ENCODE assay signal across 8 cellular contexts in the genomic region with DNA sequence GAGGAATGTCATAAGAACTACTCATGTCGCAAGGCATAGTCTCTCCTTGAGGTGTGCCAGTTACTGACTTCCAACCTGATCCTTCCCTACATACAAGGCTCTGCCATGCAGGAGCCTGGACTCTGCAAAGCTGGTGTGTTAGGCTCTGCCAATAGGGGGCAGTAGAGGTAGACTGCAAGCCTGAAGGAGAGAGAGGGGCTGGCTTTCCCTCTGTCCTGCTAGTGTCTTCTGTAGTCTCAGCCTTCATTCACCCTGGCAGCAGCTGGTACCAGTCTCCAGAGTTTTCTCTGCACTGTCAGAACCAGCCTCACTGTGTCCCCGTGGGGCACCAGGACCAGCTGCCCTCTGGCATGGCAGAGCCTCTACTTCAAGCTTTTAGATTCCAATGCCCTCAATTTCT. TPM values are rescaled to one million over a fixed set of nuclear protein-coding genes. Genes with fewer than 3 reads are reported as not detected.
A peak's percentile ranks its signal among the peaks of the same experiment; 100 is the strongest.
DNase-seq lines count a peak whose midpoint lies in the region; ATAC-seq and TF ChIP-seq lines count a peak whose summit lies in the region.

No MANE protein-coding gene starts in this region.

- no peaks in the 10 kb centered on the region for H3K4me1 Mint-ChIP-seq in activated CD4-positive, alpha-beta T cell treated with anti-CD3 and anti-CD28 coated beads, Interleukin-2, amount 10 ng/mL, durations not matched to agents 7 days and 5 days
- H3K4me1 Mint-ChIP-seq in CD4-positive, alpha-beta T cell (ENCODE audit: low read depth) = no peaks in the 10 kb centered on the region

- no peaks in the 10 kb centered on the region for H3K9me3 Mint-ChIP-seq in activated CD4-positive, alpha-beta T cell treated with anti-CD3 and anti-CD28 coated beads, Interleukin-2, amount 10 ng/mL, durations not matched to agents 7 days and 5 days
- H3K9me3 Mint-ChIP-seq in CD4-positive, alpha-beta T cell = no peaks in the 10 kb centered on the region

- no peak overlapping the region for H3K27ac ChIP-seq in CD4-positive, alpha-beta T cell (ENCODE audit: low read depth, low read length)

- H3K4me3 Mint-ChIP-seq in activated CD4-positive, alpha-beta T cell treated with anti-CD3 and anti-CD28 coated beads, Interleukin-2, amount 10 ng/mL, durations not matched to agents 7 days and 5 days = no peak overlapping the region
- no peak overlapping the region for H3K4me3 Mint-ChIP-seq in CD4-positive, alpha-beta T cell

- no peak for ATAC-seq in CD4-positive, alpha-beta T cell (ENCODE audit: poor library complexity)

- no peaks in the 10 kb centered on the region for H3K9me3 ChIP-seq in CD4-positive, alpha-beta T cell (ENCODE audit: control insufficient read depth, low read length)

- no peaks in the 10 kb centered on the region for H3K36me3 Mint-ChIP-seq in activated CD4-positive, alpha-beta T cell treated with anti-CD3 and anti-CD28 coated beads, Interleukin-2, amount 10 ng/mL, durations not matched to agents 7 days and 5 days (ENCODE audit: low read depth)
- H3K36me3 Mint-ChIP-seq in CD4-positive, alpha-beta T cell (ENCODE audit: low read depth) = no peaks in the 10 kb centered on the region

- H3K27me3 Mint-ChIP-seq in activated CD4-positive, alpha-beta T cell treated with anti-CD3 and anti-CD28 coated beads, Interleukin-2, amount 10 ng/mL, durations not matched to agents 7 days and 5 days = peaks cover 5% of the 10 kb centered on the region
- peaks cover 5% of the 10 kb centered on the region for H3K27me3 Mint-ChIP-seq in CD4-positive, alpha-beta T cell

- DNase-seq in AG04449 (ENCODE audit: low read depth, low spot score) = no peak
- no peak for DNase-seq in GM13977 (ENCODE audit: low spot score)
- DNase-seq in activated CD4-positive, alpha-beta T cell treated with anti-CD3 and anti-CD28 coated beads, Interleukin-2, amount 10 ng/mL, durations not matched to agents 7 days and 5 days = peak; percentile 27
- peak; percentile 83 for DNase-seq in iPS-NIHi7 (ENCODE audit: extremely low spot score)
- no peak for DNase-seq in GM03348 (ENCODE audit: low spot score)
- DNase-seq in COLO829 (ENCODE audit: low spot score) = no peak
- no peak for DNase-seq in mucosa of gallbladder (ENCODE audit: low spot score)
- no peak for DNase-seq in CD4-positive, alpha-beta T cell

- no peaks in the 10 kb centered on the region for H3K27me3 ChIP-seq in CD4-positive, alpha-beta T cell (ENCODE audit: control insufficient read depth, insufficient read depth, low read length)

- H3K4me3 ChIP-seq in AG04449 (ENCODE audit: low read depth, low read length) = no peak overlapping the region

- in situ Hi-C loops in GM13977 (cut with MboI; ENCODE audit: low pct_unique_long_range_greater_than_20kb, low sequenced_read_pairs, unreplicated experiment) = no loop called here

- no peak overlapping the region for H3K27ac Mint-ChIP-seq in activated CD4-positive, alpha-beta T cell treated with anti-CD3 and anti-CD28 coated beads, Interleukin-2, amount 10 ng/mL, durations not matched to agents 7 days and 5 days
- no peak overlapping the region for H3K27ac Mint-ChIP-seq in CD4-positive, alpha-beta T cell

- CTCF ChIA-PET in AG04449 (lab: Yijun Ruan, JAX) = interaction anchor here (1.1 to 1.4 kb wide), 3 partner anchors 13 to 32 kb away, joined by 3 read pairs; no protein-coding TSS in a partner anchor
- CTCF ChIA-PET in activated CD4-positive, alpha-beta T cell treated with anti-CD3 and anti-CD28 coated beads, Interleukin-2, amount 10 ng/mL, durations not matched to agents 7 days and 5 days (lab: Charles Lee) = no interaction called here
- CTCF ChIA-PET in CD4-positive, alpha-beta T cell (lab: Charles Lee) = interaction anchor here (0.7 kb wide), 1 partner anchor 661 kb away, joined by 3 read pairs; no protein-coding TSS in a partner anchor

- POLR2A ChIA-PET in AG04449 (lab: Yijun Ruan, JAX) = interaction anchor here (0.6 kb wide), 1 partner anchor 37 kb away, joined by 3 read pairs; no protein-coding TSS in a partner anchor
- POLR2A ChIA-PET in activated CD4-positive, alpha-beta T cell treated with anti-CD3 and anti-CD28 coated beads, Interleukin-2, amount 10 ng/mL, durations not matched to agents 7 days and 5 days (lab: Charles Lee) = interaction anchor here (0.7 kb wide), 1 partner anchor 309 kb away, joined by 3 read pairs; no protein-coding TSS in a partner anchor
- POLR2A ChIA-PET in CD4-positive, alpha-beta T cell (lab: Charles Lee) = no interaction called here

- intact Hi-C loops in CD4-positive, alpha-beta T cell (cut with DNase I, micrococcal nuclease) = no loop called here

- TF ChIP-seq CTCF in AG04449 (IDR thresholded peaks at IDR 0.05; ENCODE audit: insufficient read depth, low read length, missing control alignments) (peak; percentile 35), GM13977 (IDR thresholded peaks at IDR 0.05; ENCODE audit: extremely low read depth, insufficient read depth, missing control alignments) (peak; percentile 47)
- TF ChIP-seq CTCF in CD4-positive, alpha-beta T cell (IDR thresholded peaks at IDR 0.05) = no peak

RNA-seq across cellular contexts. Expression of a gene that starts 14.5 kb away (rescaled TPM):
- total RNA-seq in activated CD4-positive, alpha-beta T cell treated with anti-CD3 and anti-CD28 coated beads, Interleukin-2, amount 10 ng/mL, durations not matched to agents 7 days and 5 days = under 1 TPM; 0.32 to 0.35 TPM
- 0.32 TPM for total RNA-seq in mucosa of gallbladder
- total RNA-seq in CD4-positive, alpha-beta T cell = under 1 TPM; 0.52 to 0.92 TPM

Comparison
In these comparisons a context has a peak if more than half of its experiments do, and no peak if none do; other contexts are left out.
1. DNase-seq: peak in activated CD4-positive, alpha-beta T cell treated with anti-CD3 and anti-CD28 coated beads, Interleukin-2, amount 10 ng/mL, durations not matched to agents 7 days and 5 days (single experiment) and iPS-NIHi7 (single experiment); none in AG04449 (single experiment), GM13977 (single experiment), GM03348 (single experiment), COLO829 (single experiment), mucosa of gallbladder (single experiment) and CD4-positive, alpha-beta T cell (0 of 10).